32 cellular contexts compared by ENCODE assay signal in the genomic region with DNA sequence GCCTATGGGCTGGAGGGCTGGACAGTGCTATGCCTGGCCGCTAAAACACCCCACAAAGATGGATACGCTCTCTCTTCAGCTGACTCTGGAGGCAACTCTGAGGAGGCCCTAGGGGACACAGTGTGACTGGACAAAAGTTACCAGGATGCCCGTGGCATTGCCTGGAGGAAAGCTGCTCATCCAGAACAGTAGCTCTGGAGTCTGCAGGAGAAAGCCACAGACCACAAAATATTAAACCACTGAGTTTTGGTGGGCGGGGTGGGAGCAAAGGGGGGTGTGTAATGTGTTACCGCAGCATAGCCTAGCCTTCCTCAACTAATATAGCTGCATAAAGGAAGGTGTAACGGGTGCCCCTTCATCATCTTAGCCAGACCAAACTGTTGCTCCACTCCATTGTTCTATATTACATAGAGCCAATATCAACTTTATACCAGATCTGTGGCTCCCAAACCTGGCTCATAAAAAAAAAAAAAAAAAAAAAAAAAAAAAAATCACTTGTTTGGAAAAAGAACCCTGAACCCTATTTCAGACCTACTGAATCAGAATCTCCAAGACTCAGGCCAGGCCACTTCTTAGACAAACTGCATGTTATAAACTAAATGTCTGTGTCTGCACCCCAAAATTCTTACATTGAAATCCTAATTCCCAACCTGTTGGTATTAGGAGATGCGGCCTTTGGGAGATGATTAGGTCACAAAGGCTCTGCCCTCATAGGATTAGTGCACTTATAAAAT.
DNase-seq lines count a peak whose midpoint lies in the region; ATAC-seq, FAIRE-seq and TF ChIP-seq lines count a peak whose summit lies in the region.
"Had no signal": no experiment of that assay in that cellular context is flagged by ENCODE, and none has a peak within 500 bp of the region (broad histone marks: within the 10 kb centered on the region; RNA-seq: fewer than 3 reads in every experiment).

No MANE protein-coding gene starts in this region.

- no peaks in the 10 kb centered on the region for H3K9me1 ChIP-seq in K562 (ENCODE audit: control insufficient read depth, insufficient read depth, low read length)

- H3T11ph ChIP-seq in H9 (ENCODE audit: low read length) = no peak overlapping the region

- no peaks in the 10 kb centered on the region for H3K9me3 ChIP-seq in Loucy (ENCODE audit: insufficient read depth, low read depth, low read length)
- no peaks in the 10 kb centered on the region for H3K9me3 ChIP-seq in K562 (replicated peaks; ENCODE audit: control insufficient read depth, insufficient read depth, low read depth, low read length)
- no peaks in the 10 kb centered on the region for H3K9me3 ChIP-seq in psoas muscle
- no peaks in the 10 kb centered on the region for H3K9me3 ChIP-seq in H9 (ENCODE audit: control insufficient read depth, low read depth, low read length)
- H3K9me3 ChIP-seq: ascending aorta, BLaER1, HAP-1, left ventricle myocardium inferior had no signal

- no TSS peak for BruUV-seq in K562 (replicated peaks; lab: Mats Ljungman, UMichigan)

- TF ChIP-seq RAD21 in K562 (CRISPR knock-in tag; conservative IDR thresholded peaks at IDR 0.05 in 1 of 2, IDR thresholded peaks at IDR 0.05 in 1 of 2) = no peak

- H3K4me1 Mint-ChIP-seq in H9 = peaks cover 17 to 29% of the 10 kb centered on the region in 2 experiments

- peaks cover 3 to 7% of the 10 kb centered on the region in 2 experiments; a peak in 3 of 5 replicates for H3K9me3 Mint-ChIP-seq in H9
- H3K9me3 Mint-ChIP-seq: nephron, type B pancreatic cell had no signal

- no peak overlapping the region for H2BK20ac ChIP-seq in H9 (ENCODE audit: low read depth, low read length, poor library complexity, severe bottlenecking)

- TF ChIP-seq POLR2A in K562 (conservative IDR thresholded peaks at IDR 0.05) = no peak

- H3K9ac ChIP-seq in Loucy (ENCODE audit: low read depth, low read length, poor library complexity, severe bottlenecking) (no peak overlapping the region), K562 (ENCODE audit: insufficient read depth in 1 of 2, low read depth in 2 of 2, low read length in 2 of 2) (no peak overlapping the region), H9 (ENCODE audit: extremely low read depth, insufficient read length, low read length) (no peak overlapping the region)
- H3K9ac ChIP-seq: BLaER1, KMS-11 had no signal

- H2AFZ ChIP-seq in Loucy (ENCODE audit: low read length) (no peak overlapping the region), K562 (ENCODE audit: low read depth, low read length) (no peak overlapping the region), H9 (ENCODE audit: low read length) (no peak overlapping the region)

- no peak overlapping the region for H2BK12ac ChIP-seq in H9 (ENCODE audit: insufficient read length, low read depth, low read length)

- no peak overlapping the region for H3K4me3 Mint-ChIP-seq in H9
- H3K4me3 Mint-ChIP-seq: activated CD4-positive, alpha-beta memory T cell treated with anti-CD3 and anti-CD28 coated beads, Interleukin-2, amount 10 ng/mL, durations not matched to agents 7 days and 5 days; activated naive CD8-positive, alpha-beta T cell treated with anti-CD3 and anti-CD28 coated beads for 36 hours; mesothelial cell of epicardium; nephron; type B pancreatic cell had no signal

- TF ChIP-seq EP300 in K562 (IDR thresholded peaks at IDR 0.05; ENCODE audit: low read length) = no peak

- no peak overlapping the region for H2AK5ac ChIP-seq in H9 (ENCODE audit: insufficient read length, low read length)

- no peak overlapping the region for H4K8ac ChIP-seq in H9 (replicated peaks; ENCODE audit: insufficient read length, low read depth, low read length)

- CTCF ChIA-PET in K562 (lab: Yijun Ruan, JAX; ENCODE audit: low intra/inter-chr PET ratio) = no interaction called here

- H3K4me1 ChIP-seq in Loucy (ENCODE audit: insufficient read depth, low read length, poor library complexity, severe bottlenecking) (peaks cover 32% of the 10 kb centered on the region), K562 (replicated peaks in 1 of 2; ENCODE audit: control insufficient read depth in 2 of 2, insufficient read depth in 2 of 2, low read length in 2 of 2) (peaks cover 0 to 3% of the 10 kb centered on the region in 2 experiments; a peak in 3 of 5 replicates), psoas muscle (peaks cover 57% of the 10 kb centered on the region), H9 (ENCODE audit: insufficient read depth, low read length) (peaks cover 5% of the 10 kb centered on the region)

- H2BK120ac ChIP-seq in H9 (ENCODE audit: low read depth, low read length, poor library complexity, severe bottlenecking) = no peak overlapping the region

- H3K79me2 ChIP-seq in Loucy (ENCODE audit: insufficient read depth, low read length) (peaks cover 58% of the 10 kb centered on the region; the same call in 1 of the 2 replicates), K562 (ENCODE audit: control insufficient read depth, insufficient read depth, low read length) (no peaks in the 10 kb centered on the region; the same call in 1 of the 3 replicates), H9 (ENCODE audit: insufficient read depth, low read length) (peaks cover 2% of the 10 kb centered on the region; the same call in 1 of the 2 replicates)

- no peak overlapping the region for H4K91ac ChIP-seq in H9 (ENCODE audit: insufficient read length, low read depth, low read length)

- H3K36me3 Mint-ChIP-seq in H9 (ENCODE audit: insufficient read depth in 1 of 3, low read depth in 3 of 3) = peaks cover 0 to 8% (median 0%) of the 10 kb centered on the region in 3 experiments; a peak in 1 of 7 replicates
- H3K36me3 Mint-ChIP-seq: mesothelial cell of epicardium, type B pancreatic cell had no signal

- H3K4me3 ChIP-seq in Loucy (ENCODE audit: low read length, poor library complexity, severe bottlenecking) = no peak overlapping the region
- H3K4me3 ChIP-seq in K562 = no peak overlapping the region
- H3K4me3 ChIP-seq in psoas muscle = no peak overlapping the region
- H3K4me3 ChIP-seq: ascending aorta, BLaER1, HAP-1, left ventricle myocardium inferior had no signal

- H3K27ac Mint-ChIP-seq in H9 = no peak overlapping the region
- H3K27ac Mint-ChIP-seq: activated CD4-positive, alpha-beta memory T cell treated with anti-CD3 and anti-CD28 coated beads, Interleukin-2, amount 10 ng/mL, durations not matched to agents 7 days and 5 days; activated naive CD8-positive, alpha-beta T cell treated with anti-CD3 and anti-CD28 coated beads for 36 hours; mesothelial cell of epicardium; type B pancreatic cell had no signal

- 88% methylated on average over 7 of the region's 7 CpGs for WGBS in K562 (ENCODE audit: insufficient coverage, low coverage, missing lambda C conversion rate)
- 96 to 97% (median 96%) methylated on average over 7 of the region's 7 CpGs for WGBS in psoas muscle, 3 donors
- no CpG with 5 or more reads among the region's 7 CpGs for WGBS in H9 (ENCODE audit: extremely low coverage, insufficient read length, low lambda C conversion rate)

- H3K4ac ChIP-seq in H9 (ENCODE audit: low read depth, low read length) = no peak overlapping the region

- no peaks in the 10 kb centered on the region for H3K9me2 ChIP-seq in Loucy (replicated peaks; ENCODE audit: low read depth, low read length)

- no peak overlapping the region for H3K27ac ChIP-seq in K562 (ENCODE audit: extremely low read depth, low read depth, low read length)
- peak overlapping the region; percentile 90 for H3K27ac ChIP-seq in psoas muscle
- H3K27ac ChIP-seq in H9 (ENCODE audit: insufficient read length, low read depth, low read length) = no peak overlapping the region
- H3K27ac ChIP-seq: ascending aorta, BLaER1, KMS-11 had no signal

- H3K4me2 ChIP-seq in Loucy (ENCODE audit: low read depth, low read length, poor library complexity, severe bottlenecking) = peak overlapping the region; percentile 6
- H3K4me2 ChIP-seq in K562 (ENCODE audit: insufficient read depth, low read length) = no peak overlapping the region
- H3K4me2 ChIP-seq in H9 (ENCODE audit: insufficient read depth, insufficient read length, low read length) = no peak overlapping the region
- H3K4me2 ChIP-seq: BLaER1, KMS-11 had no signal

- POLR2A ChIA-PET in K562 (lab: Yijun Ruan, JAX) = interaction anchor here (0.6 kb wide), 2 partner anchors 69 to 699 kb away, joined by 3 read pairs; no protein-coding TSS in a partner anchor

- peak; percentile 26 for ATAC-seq in K562
- ATAC-seq in psoas muscle = no peak
- no peak for ATAC-seq in GM21529 (IDR thresholded peaks at IDR 0.05; ENCODE audit: unreplicated experiment)
- no peak for ATAC-seq in HG03045 (IDR thresholded peaks at IDR 0.05; ENCODE audit: unreplicated experiment)
- no peak for ATAC-seq in GM21526 (IDR thresholded peaks at IDR 0.05; ENCODE audit: low FRiP score, unreplicated experiment)

- TF ChIP-seq CTCF in Loucy (conservative IDR thresholded peaks at IDR 0.05; ENCODE audit: low read length) (no peak), K562 (IDR thresholded peaks at IDR 0.05 in 2 of 3, conservative IDR thresholded peaks at IDR 0.05 in 1 of 3; ENCODE audit: insufficient read depth in 2 of 3, low read depth in 1 of 3, low read length in 3 of 3) (no peak), psoas muscle (IDR thresholded peaks at IDR 0.05) (no peak), H9 (conservative IDR thresholded peaks at IDR 0.05) (no peak)

- H3K27me3 ChIP-seq in Loucy (ENCODE audit: insufficient read depth, low read length, poor library complexity, severe bottlenecking) (no peaks in the 10 kb centered on the region), K562 (ENCODE audit: control insufficient read depth in 2 of 2, insufficient read depth in 2 of 2, low read length in 2 of 2) (no peaks in the 10 kb centered on the region), psoas muscle (ENCODE audit: insufficient read depth in 3 of 3, low read length in 2 of 3) (no peaks in the 10 kb centered on the region), H9 (ENCODE audit: insufficient read depth, low read length) (no peaks in the 10 kb centered on the region)
- H3K27me3 ChIP-seq: ascending aorta, BLaER1 had no signal

- no peak overlapping the region for H3K18ac ChIP-seq in H9 (ENCODE audit: insufficient read length, low read depth, low read length)

- H4K20me1 ChIP-seq in Loucy (ENCODE audit: insufficient read depth, low read length, poor library complexity, severe bottlenecking) (no peaks in the 10 kb centered on the region), K562 (replicated peaks; ENCODE audit: control insufficient read depth, insufficient read depth, low read length) (no peaks in the 10 kb centered on the region), H9 (ENCODE audit: control insufficient read depth, insufficient read depth, insufficient read length) (no peaks in the 10 kb centered on the region)
- H4K20me1 ChIP-seq: BLaER1 had no signal

- in situ Hi-C loops in K562 (cut with MboI) = no loop called here

- H3K56ac ChIP-seq in H9 (ENCODE audit: insufficient read length, low read depth, low read length) = no peak overlapping the region

- H3K36me3 ChIP-seq in Loucy (ENCODE audit: insufficient read depth, low read length) = no peaks in the 10 kb centered on the region
- no peaks in the 10 kb centered on the region for H3K36me3 ChIP-seq in K562 (ENCODE audit: control insufficient read depth, insufficient read depth, low read length)
- no peaks in the 10 kb centered on the region for H3K36me3 ChIP-seq in psoas muscle (ENCODE audit: insufficient read depth in 1 of 2, low read depth in 1 of 2)
- H3K36me3 ChIP-seq: ascending aorta, BLaER1, HAP-1, left ventricle myocardium inferior had no signal

- no peak overlapping the region for H2BK5ac ChIP-seq in H9 (ENCODE audit: insufficient read length, low read length)

- H2BK15ac ChIP-seq in H9 (ENCODE audit: low read depth, low read length) = no peak overlapping the region

- H3K23me2 ChIP-seq in H9 (ENCODE audit: insufficient read length, low read depth, low read length, poor library complexity, severe bottlenecking) = no peaks in the 10 kb centered on the region

- peak; percentile 8 for DNase-seq in ELR (ENCODE audit: low read depth)
- no peak for DNase-seq in K562 (ENCODE audit: extremely low read depth in 1 of 4, low spot score in 3 of 4)
- DNase-seq in psoas muscle = no peak
- DNase-seq in H9 = no peak
- DNase-seq: activated CD4-positive, alpha-beta memory T cell treated with anti-CD3 and anti-CD28 coated beads, Interleukin-2, amount 10 ng/mL, durations not matched to agents 7 days and 5 days; activated naive CD8-positive, alpha-beta T cell treated with anti-CD3 and anti-CD28 coated beads for 36 hours; central memory CD4-positive, alpha-beta T cell; dermis blood vessel endothelial cell; DMS79; hippocampal formation; left ventricle myocardium inferior; NCI-H524; NK-92 treated with Interleukin-12 subunit alpha and Interleukin-12 subunit beta, amount 100 ng/mL, for 24 hours; retina; SIG-M5; small intestine; stimulated activated CD4-positive, alpha-beta T cell treated with anti-CD3 and anti-CD28 coated beads, Interleukin-2, amount 100 ng/mL, for 24 hours; SW 1271 had no signal

- H3K23ac ChIP-seq in H9 (ENCODE audit: insufficient read length, low read depth, low read length) = no peak overlapping the region

- H3K14ac ChIP-seq in H9 (ENCODE audit: insufficient read depth, low read length) = no peak overlapping the region

- H3K27me3 Mint-ChIP-seq in H9 (ENCODE audit: low read depth) = no peaks in the 10 kb centered on the region
- H3K27me3 Mint-ChIP-seq: activated CD4-positive, alpha-beta memory T cell treated with anti-CD3 and anti-CD28 coated beads, Interleukin-2, amount 10 ng/mL, durations not matched to agents 7 days and 5 days; activated naive CD8-positive, alpha-beta T cell treated with anti-CD3 and anti-CD28 coated beads for 36 hours; type B pancreatic cell had no signal

- no peaks in the 10 kb centered on the region for H3F3A ChIP-seq in Loucy (ENCODE audit: low read depth)

- H3K79me1 ChIP-seq in H9 (ENCODE audit: insufficient read depth, low read depth, low read length, poor library complexity, severe bottlenecking) = no peaks in the 10 kb centered on the region

- H4K5ac ChIP-seq in H9 (ENCODE audit: insufficient read length, low read depth, low read length) = no peak overlapping the region

- no peak for FAIRE-seq in K562 (lab: Jason Lieb, UNC)
- FAIRE-seq: endometrium, frontal cortex, GM19239, small intestine had no signal

- intact Hi-C loops in K562 (cut with micrococcal nuclease) (loop anchor here (2.0 to 5.0 kb wide), 2 partner anchors 125 to 135 kb away; no protein-coding TSS in a partner anchor), psoas muscle (cut with DNase I) (no loop called here)
